15 cellular contexts compared by ENCODE assay signal in the genomic region with DNA sequence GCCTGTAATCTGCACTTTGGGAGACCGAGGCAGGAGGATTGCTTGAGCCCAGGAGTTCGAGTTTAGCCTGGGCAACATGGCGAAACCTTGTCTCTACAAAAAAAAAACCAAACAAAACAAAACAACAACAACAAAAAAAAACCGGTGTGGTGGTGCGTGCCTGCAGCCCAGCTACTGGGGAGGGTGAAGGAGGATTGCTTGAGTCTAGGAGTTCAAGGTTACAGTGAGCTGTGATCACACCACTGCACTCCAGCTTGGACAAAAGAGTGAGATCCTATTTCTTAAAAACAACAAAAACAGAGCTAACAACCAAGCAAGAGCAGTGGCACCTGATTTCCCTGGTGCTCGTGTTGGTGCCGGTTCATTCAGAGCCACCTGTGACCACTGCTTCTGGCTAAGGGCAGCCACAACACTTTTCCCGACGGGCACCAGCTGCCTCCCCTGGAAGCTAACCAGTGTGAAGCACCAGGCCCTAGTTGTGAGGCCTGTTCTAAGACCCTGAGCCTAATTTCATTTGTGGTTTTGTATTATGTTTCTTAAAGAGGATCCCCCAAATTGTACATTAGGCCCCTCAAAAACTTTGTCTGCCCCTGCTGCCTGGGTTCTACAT. TPM values are rescaled to one million over a fixed set of nuclear protein-coding genes. Genes with fewer than 3 reads are reported as not detected.
DNase-seq lines count a peak whose midpoint lies in the region; ATAC-seq and TF ChIP-seq lines count a peak whose summit lies in the region.
"Had no signal": no experiment of that assay in that cellular context is flagged by ENCODE, and none has a peak within 500 bp of the region (broad histone marks: within the 10 kb centered on the region; RNA-seq: fewer than 3 reads in every experiment).

No MANE protein-coding gene starts in this region.

- no peak for TF ChIP-seq EP300 in suprapubic skin (IDR thresholded peaks at IDR 0.05)

- no peak overlapping the region for H3K4me3 Mint-ChIP-seq in activated CD8-positive, alpha-beta memory T cell treated with anti-CD3 and anti-CD28 coated beads, Interleukin-2, amount 10 ng/mL, durations not matched to agents 7 days and 5 days

- peak in 2 of 4 donors; percentile 5 to 7 for ATAC-seq in right lobe of liver
- ATAC-seq in activated CD8-positive, alpha-beta memory T cell treated with anti-CD3 and anti-CD28 coated beads, Interleukin-2, amount 10 ng/mL, durations not matched to agents 7 days and 5 days = no peak
- no peak for ATAC-seq in HG03095 (IDR thresholded peaks at IDR 0.05; ENCODE audit: unreplicated experiment)

- TF ChIP-seq POLR2A in right lobe of liver (IDR thresholded peaks at IDR 0.05) (no peak), suprapubic skin (IDR thresholded peaks at IDR 0.05) (no peak)

- intact Hi-C loops in right lobe of liver (cut with DNase I) = no loop called here

- no peaks in the 10 kb centered on the region for H3K9me3 Mint-ChIP-seq in activated CD8-positive, alpha-beta memory T cell treated with anti-CD3 and anti-CD28 coated beads, Interleukin-2, amount 10 ng/mL, durations not matched to agents 7 days and 5 days (ENCODE audit: low read depth)
- H3K9me3 Mint-ChIP-seq: activated CD4-positive, alpha-beta T cell treated with anti-CD3 and anti-CD28 coated beads, Interleukin-2, amount 10 ng/mL, durations not matched to agents 7 days and 5 days; activated T-cell treated with anti-CD3 and anti-CD28 coated beads, Interleukin-2, amount 50 U/mL, for 24 hours had no signal

- H3K4me1 ChIP-seq in ES-I3 (ENCODE audit: insufficient read depth, low read length) (no peaks in the 10 kb centered on the region), adipocyte (ENCODE audit: control insufficient read depth, insufficient read depth, low read length) (peaks cover 55% of the 10 kb centered on the region), right lobe of liver (peaks cover 0 to 55% (median 10%) of the 10 kb centered on the region in 4 donors), suprapubic skin (peaks cover 16% of the 10 kb centered on the region)

- peak overlapping the region; percentile 92 for H3K4me3 ChIP-seq in adipocyte (ENCODE audit: low read length)
- peak overlapping the region; percentile 55 to 90 (median 79) for H3K4me3 ChIP-seq in right lobe of liver
- H3K4me3 ChIP-seq in suprapubic skin = peak overlapping the region; percentile 53

- H3K27ac Mint-ChIP-seq in activated CD8-positive, alpha-beta memory T cell treated with anti-CD3 and anti-CD28 coated beads, Interleukin-2, amount 10 ng/mL, durations not matched to agents 7 days and 5 days = no peak overlapping the region
- H3K27ac Mint-ChIP-seq: activated CD4-positive, alpha-beta T cell treated with anti-CD3 and anti-CD28 coated beads, Interleukin-2, amount 10 ng/mL, durations not matched to agents 7 days and 5 days; activated T-cell treated with anti-CD3 and anti-CD28 coated beads, Interleukin-2, amount 50 U/mL, for 24 hours had no signal

- DNase-seq in adipocyte (ENCODE audit: low read depth) (no peak), right lobe of liver (no peak), suprapubic skin (ENCODE audit: low spot score in 2 of 2) (no peak), activated T-cell treated with anti-CD3 and anti-CD28 coated beads for 4 hours (no peak)
- DNase-seq in activated CD8-positive, alpha-beta memory T cell treated with anti-CD3 and anti-CD28 coated beads, Interleukin-2, amount 10 ng/mL, durations not matched to agents 7 days and 5 days = no peak
- DNase-seq in stimulated activated CD4-positive, alpha-beta T cell treated with anti-CD3 and anti-CD28 coated beads, Interleukin-4, amount 100 ng/mL, for 1 hour = no peak
- DNase-seq: activated CD4-positive, alpha-beta T cell treated with anti-CD3 and anti-CD28 coated beads, Interleukin-2, amount 10 ng/mL, durations not matched to agents 7 days and 5 days; activated T-cell treated with anti-CD3 and anti-CD28 coated beads, Interleukin-2, amount 50 U/mL, for 24 hours; DND-41; Karpas-422; NCI-H1417 treated with DMSO at 0.1 percent for 48 hours; NCI-H226 had no signal

- H3K9ac ChIP-seq in ES-I3 (ENCODE audit: low read depth, low read length) (peak overlapping the region; percentile 66; the same call in 1 of the 2 replicates), adipocyte (ENCODE audit: low read length) (peak overlapping the region; percentile 98)

- TF ChIP-seq CTCF in right lobe of liver (IDR thresholded peaks at IDR 0.05) = no peak
- TF ChIP-seq CTCF in suprapubic skin (IDR thresholded peaks at IDR 0.05) = no peak

- no peaks in the 10 kb centered on the region for H3K9me3 ChIP-seq in ES-I3 (ENCODE audit: control insufficient read depth, insufficient read depth, low read length)
- no peaks in the 10 kb centered on the region for H3K9me3 ChIP-seq in adipocyte (ENCODE audit: control insufficient read depth, low read length)
- no peaks in the 10 kb centered on the region for H3K9me3 ChIP-seq in right lobe of liver
- H3K9me3 ChIP-seq in suprapubic skin = no peaks in the 10 kb centered on the region
- H3K9me3 ChIP-seq: thyroid gland had no signal

- peaks cover 21% of the 10 kb centered on the region for H3K27me3 Mint-ChIP-seq in activated CD8-positive, alpha-beta memory T cell treated with anti-CD3 and anti-CD28 coated beads, Interleukin-2, amount 10 ng/mL, durations not matched to agents 7 days and 5 days

- CTCF ChIA-PET in activated CD8-positive, alpha-beta memory T cell treated with anti-CD3 and anti-CD28 coated beads, Interleukin-2, amount 10 ng/mL, durations not matched to agents 7 days and 5 days (lab: Charles Lee) = interaction anchor here (0.6 to 1.6 kb wide), 2 partner anchors 116 to 414 kb away, joined by 3 to 6 read pairs; no protein-coding TSS in a partner anchor

- peak overlapping the region; percentile 79 to 96 (median 80) for H3K27ac ChIP-seq in right lobe of liver
- H3K27ac ChIP-seq in suprapubic skin = peak overlapping the region; percentile 84

- WGBS in right lobe of liver (ENCODE audit: insufficient coverage, low coverage, low lambda C conversion rate, missing lambda C conversion rate) = 16% methylated on average over 7 of the region's 9 CpGs
- 84% methylated on average over 8 of the region's 9 CpGs for WGBS in suprapubic skin

- H3K36me3 ChIP-seq in ES-I3 (ENCODE audit: insufficient read depth, low read length) (no peaks in the 10 kb centered on the region), adipocyte (ENCODE audit: control insufficient read depth, insufficient read depth, low read length, severe bottlenecking) (peaks cover 16% of the 10 kb centered on the region), right lobe of liver (peaks cover 0 to 13% (median 0%) of the 10 kb centered on the region in 4 donors), suprapubic skin (no peaks in the 10 kb centered on the region)
- H3K36me3 ChIP-seq: thyroid gland had no signal

- H3K4me1 Mint-ChIP-seq in activated CD8-positive, alpha-beta memory T cell treated with anti-CD3 and anti-CD28 coated beads, Interleukin-2, amount 10 ng/mL, durations not matched to agents 7 days and 5 days = peaks cover 9% of the 10 kb centered on the region

- peaks cover 16% of the 10 kb centered on the region for H3K36me3 Mint-ChIP-seq in activated CD8-positive, alpha-beta memory T cell treated with anti-CD3 and anti-CD28 coated beads, Interleukin-2, amount 10 ng/mL, durations not matched to agents 7 days and 5 days

- H3K27me3 ChIP-seq in adipocyte (replicated peaks; ENCODE audit: control insufficient read depth, insufficient read depth, low read length) (no peaks in the 10 kb centered on the region), right lobe of liver (no peaks in the 10 kb centered on the region), suprapubic skin (no peaks in the 10 kb centered on the region)
- H3K27me3 ChIP-seq: thyroid gland had no signal

RNA-seq across cellular contexts. Expression of gene AOX1, which starts 1.3 kb away (rescaled TPM):
- total RNA-seq in right lobe of liver (1,000 to 10,000 TPM in 3 of 6 experiments, 100 to 1,000 TPM in 3; 524 to 1,747 (median 931) TPM), suprapubic skin (10 to 100 TPM; 20.1 to 46.9 (median 30.4) TPM)
- total RNA-seq in activated CD8-positive, alpha-beta memory T cell treated with anti-CD3 and anti-CD28 coated beads, Interleukin-2, amount 10 ng/mL, durations not matched to agents 7 days and 5 days = under 1 TPM in 1 of 2 experiments, not detected in 1; 0.20 TPM

Comparison
In these comparisons a context has a peak if more than half of its experiments do, and no peak if none do; other contexts are left out.
1. RNA of gene AOX1, which starts 1.3 kb away (total RNA-seq): 524 to 1,747 TPM in right lobe of liver and 20.1 to 46.9 TPM in suprapubic skin; 0.20 TPM in activated CD8-positive, alpha-beta memory T cell treated with anti-CD3 and anti-CD28 coated beads, Interleukin-2, amount 10 ng/mL, durations not matched to agents 7 days and 5 days; every median in the first group is over 10 times any median in the second.
2. Peak in every context shown above with its lines, with median percentiles within 50 percentile points of each other: H3K4me3 ChIP-seq.